In genomic region chr6:129978148-129978916, GRCh38 we compare ENCODE assay signal across 34 cellular contexts.
"Had no signal": no experiment of that assay in that cellular context is flagged by ENCODE, and none has a peak within 500 bp of the region (broad histone marks: within the 10 kb centered on the region; RNA-seq: fewer than 3 reads in every experiment).

No MANE protein-coding gene starts in this region.

- DNase-seq: activated B cell treated with CpG ODN at 0.5 μM for 24 hours; activated CD4-positive, alpha-beta memory T cell treated with anti-CD3 and anti-CD28 coated beads for 36 hours; activated CD4-positive, alpha-beta T cell treated with anti-CD3 and anti-CD28 coated beads for 4 hours; activated CD4-positive, alpha-beta T cell treated with anti-CD3 and anti-CD28 coated beads, Interleukin-2, amount 10 ng/mL, durations not matched to agents 24 days and 14 days; activated CD4-positive, alpha-beta T cell treated with anti-CD3 and anti-CD28 coated beads, Interleukin-2, amount 50 U/mL, for 1 hour; activated CD4-positive, alpha-beta T cell treated with anti-CD3 and anti-CD28 coated beads, Interleukin-2, amount 50 U/mL, for 4 hours; activated CD4-positive, CD25-positive, alpha-beta regulatory T cell treated with anti-CD3 and anti-CD28 coated beads, Interleukin-2, amount 50 U/mL, for 72 hours; activated CD8-positive, alpha-beta memory T cell treated with anti-CD3 and anti-CD28 coated beads, Interleukin-2, amount 50 U/mL, for 4 hours; activated CD8-positive, alpha-beta T cell treated with anti-CD3 and anti-CD28 coated beads for 36 hours; activated effector memory CD4-positive, alpha-beta T cell treated with anti-CD3 and anti-CD28 coated beads, Interleukin-2, amount 50 U/mL, for 16 hours; activated gamma-delta T cell treated with Interleukin-2 at 50 U/mL for 16 hours; activated naive CD4-positive, alpha-beta T cell; activated naive CD4-positive, alpha-beta T cell treated with anti-CD3 and anti-CD28 coated beads for 36 hours; activated naive CD4-positive, alpha-beta T cell treated with anti-CD3 and anti-CD28 coated beads, Interleukin-2, amount 50 U/mL, for 16 hours; activated naive CD8-positive, alpha-beta T cell treated with anti-CD3 and anti-CD28 coated beads for 36 hours; activated T-cell treated with anti-CD3 and anti-CD28 coated beads for 4 hours; activated T-cell treated with anti-CD3 and anti-CD28 coated beads, Interleukin-2, amount 50 U/mL, for 1 hour; activated T-cell treated with anti-CD3 and anti-CD28 coated beads, Interleukin-2, amount 50 U/mL, for 4 hours; activated T-cell treated with anti-CD3 and anti-CD28 coated beads, Interleukin-2, amount 50 U/mL, for 72 hours; adrenal gland; amniotic stem cell; aorta; body of pancreas; brain microvascular endothelial cell; central memory CD4-positive, alpha-beta T cell; T-helper 2 cell; T-helper 9 cell had no signal

- FAIRE-seq: astrocyte, colon, TTC549 had no signal

- H3K9me3 ChIP-seq: adrenal gland had no signal

- H3K27me3 ChIP-seq: adrenal gland, body of pancreas, brain microvascular endothelial cell, breast epithelium had no signal

- H3K27ac ChIP-seq: adrenal gland, body of pancreas, brain microvascular endothelial cell, breast epithelium, VCaP had no signal

- ATAC-seq: activated CD8-positive, alpha-beta T cell treated with anti-CD3 and anti-CD28 coated beads for 36 hours; activated naive CD4-positive, alpha-beta T cell treated with anti-CD3 and anti-CD28 coated beads, Interleukin-2, amount 50 U/mL, for 72 hours; activated T-cell treated with anti-CD3 and anti-CD28 coated beads, Interleukin-2, amount 50 U/mL, for 4 hours; activated T-cell treated with anti-CD3 and anti-CD28 coated beads, Interleukin-2, amount 50 U/mL, for 72 hours; activated T-helper 17 cell treated with anti-CD3 and anti-CD28 coated beads, Interleukin-2, amount 50 U/mL, for 72 hours; body of pancreas had no signal

- H3K36me3 ChIP-seq: adrenal gland, brain microvascular endothelial cell, breast epithelium had no signal

- H3K4me1 ChIP-seq: adrenal gland, body of pancreas, breast epithelium had no signal

- H3K4me3 ChIP-seq: adrenal gland, body of pancreas, breast epithelium had no signal
